8 cellular contexts compared by ENCODE assay signal in the genomic region with DNA sequence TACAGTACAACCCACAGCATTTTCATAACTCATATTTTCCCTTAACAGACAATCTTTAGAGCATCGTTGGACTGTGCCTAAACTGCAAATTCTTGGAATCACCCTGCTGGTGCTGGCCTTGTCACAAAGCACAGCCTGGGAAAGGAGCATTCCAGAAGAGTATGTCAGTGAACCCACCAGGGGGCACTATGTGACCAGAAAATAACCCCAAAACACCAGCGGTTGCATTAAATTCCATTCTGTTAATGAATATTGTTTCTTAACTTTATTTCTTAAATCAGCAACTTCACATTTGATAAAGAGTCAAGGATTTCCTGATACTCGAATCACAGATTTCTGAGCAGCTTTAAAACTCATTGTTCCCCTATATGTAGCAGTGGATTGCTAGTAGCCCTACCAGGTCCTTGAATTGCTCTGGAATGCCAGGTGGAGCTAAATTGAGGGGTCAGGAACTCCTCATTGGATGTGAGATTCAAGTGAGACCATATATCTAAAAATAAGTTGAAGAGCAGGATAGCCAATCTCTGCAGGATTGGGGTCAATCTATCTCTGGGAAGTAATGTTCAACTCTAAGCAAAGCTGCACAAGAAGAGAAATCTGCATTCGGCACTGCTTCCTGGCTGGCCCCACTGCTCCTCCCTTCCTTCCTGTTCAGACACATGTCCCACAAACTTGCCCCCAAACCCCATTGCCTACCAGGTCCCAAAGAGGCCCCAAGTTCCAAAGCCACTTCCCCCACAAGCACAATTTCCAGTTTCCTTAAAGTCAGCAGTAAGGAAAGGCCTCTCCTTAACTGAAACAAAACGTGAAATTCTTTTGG. TPM values are rescaled to one million over a fixed set of nuclear protein-coding genes. Genes with fewer than 3 reads are reported as not detected.
DNase-seq lines count a peak whose midpoint lies in the region; ATAC-seq and TF ChIP-seq lines count a peak whose summit lies in the region.

No MANE protein-coding gene starts in this region.

- CTCF ChIA-PET in OCI-LY7 (lab: Charles Lee; ENCODE audit: unreplicated experiment), result interaction anchor here (2.1 kb wide), 1 partner anchor 223 kb away, joined by 10 read pairs; no protein-coding TSS in a partner anchor

- in situ Hi-C loops in Caki2 (cut with HindIII; ENCODE audit: low pct_unique_long_range_greater_than_20kb, low sequenced_read_pairs), result no loop called here

- H3K27ac ChIP-seq in OCI-LY7 (ENCODE audit: low read depth, low read length, poor library complexity, severe bottlenecking), result no peak overlapping the region
- no peak overlapping the region for H3K27ac ChIP-seq in stomach

- no peaks in the 10 kb centered on the region for H3K27me3 Mint-ChIP-seq in natural killer cell (ENCODE audit: low read depth in 2 of 2)

- H3K79me2 ChIP-seq in OCI-LY7 (ENCODE audit: insufficient read depth, low read depth, low read length), result no peaks in the 10 kb centered on the region

- ATAC-seq in natural killer cell (peak in 2 of 3 donors; percentile 55 to 70), HG03097 (IDR thresholded peaks at IDR 0.05; ENCODE audit: low FRiP score, unreplicated experiment) (no peak)

- TF ChIP-seq POLR2A in erythroblast (IDR thresholded peaks at IDR 0.05; ENCODE audit: low read length) (no peak), stomach (IDR thresholded peaks at IDR 0.05) (no peak)

- H3K4me3 ChIP-seq in OCI-LY7 (ENCODE audit: low read depth, low read length, poor library complexity, severe bottlenecking), result no peak overlapping the region
- H3K4me3 ChIP-seq in stomach, result no peak overlapping the region

- H3K4me2 ChIP-seq in OCI-LY7 (ENCODE audit: low read length), result peak overlapping the region; percentile 36; the same call in 1 of the 2 replicates

- peak; percentile 97 for TF ChIP-seq CTCF in OCI-LY7 (conservative IDR thresholded peaks at IDR 0.05; ENCODE audit: low read length)
- peak; percentile 87 for TF ChIP-seq CTCF in natural killer cell (IDR thresholded peaks at IDR 0.05)
- TF ChIP-seq CTCF in stomach (IDR thresholded peaks at IDR 0.05), result peak in 5 of 7 experiments; percentile 63 to 85 (median 69)

- TF ChIP-seq EP300 in stomach (IDR thresholded peaks at IDR 0.05), result no peak

- H3K4me3 Mint-ChIP-seq in natural killer cell, result peak overlapping the region; percentile 37

- DNase-seq in Caki2 (ENCODE audit: low read depth), result peak; percentile 57
- peak; percentile 61 for DNase-seq in HK-2 (ENCODE audit: unreplicated experiment)
- DNase-seq in OCI-LY7 (ENCODE audit: low spot score), result peak; percentile 76
- peak; percentile 58 for DNase-seq in activated T-cell treated with anti-CD3 and anti-CD28 coated beads for 4 hours
- DNase-seq in erythroblast (lab: John Stamatoyannopoulos, UW), result peak; percentile 56 to 80
- DNase-seq in natural killer cell, result peak; percentile 50
- DNase-seq in stomach, result peak; percentile 71

- 2 to 20% (median 8%) methylated on average over 5 of the region's 5 CpGs for WGBS in stomach, 5 donors

- H3K27ac Mint-ChIP-seq in natural killer cell, result peak overlapping the region in 1 of 2 donors; percentile 74

- no peaks in the 10 kb centered on the region for H3K36me3 Mint-ChIP-seq in natural killer cell

- H3K4me1 ChIP-seq in OCI-LY7 (ENCODE audit: insufficient read depth, low read length, poor library complexity, severe bottlenecking) (peaks cover 11% of the 10 kb centered on the region), stomach (peaks cover 0 to 19% (median 9%) of the 10 kb centered on the region in 4 donors)

- no peaks in the 10 kb centered on the region for H3K9me3 ChIP-seq in OCI-LY7 (ENCODE audit: low read length)
- H3K9me3 ChIP-seq in stomach, result no peaks in the 10 kb centered on the region

- intact Hi-C loops in OCI-LY7 (cut with micrococcal nuclease; ENCODE audit: unreplicated experiment) (loop anchor here (1.0 to 5.0 kb wide), 3 partner anchors 222 to 1054 kb away; no protein-coding TSS in a partner anchor), natural killer cell (cut with micrococcal nuclease) (loop anchor here (1.0 to 10.0 kb wide), 4 partner anchors 224 to 1052 kb away; no protein-coding TSS in a partner anchor), stomach (cut with DNase I; ENCODE audit: low total_unique reads) (loop anchor here (10.0 kb wide), 1 partner anchor 217 kb away; no protein-coding TSS in a partner anchor)

- H3K36me3 ChIP-seq in OCI-LY7 (ENCODE audit: insufficient read depth, low read length) (no peaks in the 10 kb centered on the region), stomach (no peaks in the 10 kb centered on the region)

- POLR2A ChIA-PET in OCI-LY7 (lab: Charles Lee), result interaction anchor here (0.5 to 1.2 kb wide), 3 partner anchors 224 to 249 kb away, joined by 3 to 4 read pairs (median 3); no protein-coding TSS in a partner anchor

- no peaks in the 10 kb centered on the region for H3K9me3 Mint-ChIP-seq in natural killer cell

- no peaks in the 10 kb centered on the region for H4K20me1 ChIP-seq in OCI-LY7 (ENCODE audit: insufficient read depth, low read length)

- no peaks in the 10 kb centered on the region for H3K9me2 ChIP-seq in OCI-LY7 (ENCODE audit: insufficient read depth, low read length)

- peaks cover 25 to 27% of the 10 kb centered on the region in 2 donors for H3K4me1 Mint-ChIP-seq in natural killer cell

- peak overlapping the region; percentile 63 for H2AFZ ChIP-seq in OCI-LY7 (ENCODE audit: low read length)

- no peaks in the 10 kb centered on the region for H3K27me3 ChIP-seq in stomach

- no TSS peak for BruUV-seq in OCI-LY7 (replicated peaks; lab: Mats Ljungman, UMichigan)

RNA-seq across cellular contexts. Expression of gene RAB4A, which starts 12.7 kb away (rescaled TPM):
- 53.7 and 65.1 TPM in 2 replicates for total RNA-seq in Caki2 (2014; rRNA removed; shearing (Covaris generic); ENCODE audit: low replicate concordance)
- total RNA-seq in OCI-LY7 (2014; rRNA removed; shearing (Covaris generic)), result 20.0 and 27.9 TPM in 2 replicates
- 17.5 and 22.8 TPM in 2 replicates for total RNA-seq in OCI-LY7 (2022)
- total RNA-seq in natural killer cell, result 10 to 100 TPM; 31.2 to 47.1 (median 31.6) TPM
- total RNA-seq in stomach, result 100 to 1,000 TPM in 1 of 5 donors, 10 to 100 TPM in 4; 24.1 to 277 (median 41.4) TPM
- 10 to 100 TPM; 43.8 to 90.6 (median 58.9) TPM for polyA plus RNA-seq in stomach
